8 cellular contexts compared by ENCODE assay signal in genomic region chr1:87714278-87714677, GRCh38.
"Had no signal": no experiment of that assay in that cellular context is flagged by ENCODE, and none has a peak within 500 bp of the region (broad histone marks: within the 10 kb centered on the region; RNA-seq: fewer than 3 reads in every experiment).

No MANE protein-coding gene starts in this region.

- H3K4me3 ChIP-seq: GM12878 had no signal

- DNase-seq: GDM1, GF-D8 had no signal

- FAIRE-seq: G401.6, GM12878, GM12891, GM12892, GM18507, GM19239 had no signal

- ATAC-seq: GM12878 had no signal
